1 cellular context compared by ENCODE assay signal in the genomic region with DNA sequence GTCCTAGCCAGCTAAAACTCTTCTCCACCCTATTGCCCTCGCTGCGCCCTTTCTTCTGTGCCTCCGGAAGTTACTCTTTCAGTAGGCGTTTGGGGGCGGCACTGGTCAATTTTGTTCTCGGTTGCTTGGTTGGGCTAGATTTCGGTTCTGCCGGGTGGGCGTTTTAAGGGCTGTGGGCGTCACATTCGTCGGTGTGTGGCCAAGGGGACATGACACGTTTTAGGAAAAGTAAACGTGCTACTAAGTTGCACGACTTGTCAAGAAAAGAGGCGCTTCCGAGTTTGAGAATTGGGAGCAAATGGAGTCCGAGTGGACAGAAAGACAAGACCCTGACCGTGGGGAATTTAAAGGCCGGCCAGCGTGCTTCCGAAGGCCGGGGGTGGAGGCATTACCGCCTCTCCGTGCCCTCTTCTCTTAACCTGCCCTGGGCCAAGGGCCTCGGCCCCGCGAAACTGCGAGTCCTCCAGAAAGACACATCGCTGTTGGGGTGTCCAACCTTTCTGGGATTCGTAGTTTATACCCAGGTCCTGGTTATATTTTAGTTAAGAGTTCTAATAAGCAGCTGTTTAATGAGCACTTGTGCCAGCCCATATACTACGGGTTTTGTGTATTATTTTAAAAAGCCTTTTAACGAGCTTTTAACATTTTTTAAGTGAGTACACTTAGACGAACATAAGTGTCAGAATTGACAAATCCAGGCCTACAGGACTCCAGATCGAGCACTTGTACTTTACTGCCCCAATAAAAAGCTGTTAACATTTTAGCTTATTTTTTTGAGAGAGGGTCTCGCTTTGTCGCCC.
A peak's percentile ranks its signal among the peaks of the same experiment; 100 is the strongest.
TF ChIP-seq lines count a peak whose summit lies in the region.

No MANE protein-coding gene starts in this region.

TF ChIP-seq in HepG2, 621 proteins besides CTCF, POLR2A, EP300 and RAD21 (continued from another document and continues in another):
- no peak; the same call in 1 of the 2 replicates for TF ChIP-seq ZBTB14 (CRISPR knock-in tag; IDR thresholded peaks at IDR 0.05)
- TF ChIP-seq ZKSCAN5 (CRISPR knock-in tag; IDR thresholded peaks at IDR 0.05), result no peak
- peak; percentile 79 for TF ChIP-seq RARA (CRISPR knock-in tag; IDR thresholded peaks at IDR 0.05)
- TF ChIP-seq ZNF552 (CRISPR knock-in tag; IDR thresholded peaks at IDR 0.05; ENCODE audit: borderline replicate concordance), result 0 out of 2 replicates have a peak, but pooled peaks have one; percentile 16
- TF ChIP-seq CENPX (CRISPR knock-in tag; IDR thresholded peaks at IDR 0.05), result no peak
- TF ChIP-seq, protein P1, sequence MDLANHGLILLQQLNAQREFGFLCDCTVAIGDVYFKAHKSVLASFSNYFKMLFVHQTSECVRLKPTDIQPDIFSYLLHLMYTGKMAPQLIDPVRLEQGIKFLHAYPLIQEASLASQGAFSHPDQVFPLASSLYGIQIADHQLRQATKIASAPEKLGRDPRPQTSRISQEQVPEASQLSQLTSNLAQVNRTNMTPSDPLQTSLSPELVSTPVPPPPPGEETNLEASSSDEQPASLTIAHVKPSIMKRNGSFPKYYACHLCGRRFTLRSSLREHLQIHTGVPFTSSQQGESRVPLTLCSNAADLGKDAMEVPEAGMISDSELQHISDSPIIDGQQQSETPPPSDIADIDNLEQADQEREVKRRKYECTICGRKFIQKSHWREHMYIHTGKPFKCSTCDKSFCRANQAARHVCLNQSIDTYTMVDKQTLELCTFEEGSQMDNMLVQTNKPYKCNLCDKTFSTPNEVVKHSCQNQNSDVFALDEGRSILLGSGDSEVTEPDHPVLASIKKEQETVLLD (CRISPR knock-in tag; IDR thresholded peaks at IDR 0.05; ENCODE audit: low read depth), result 0 out of 2 replicates have a peak, but pooled peaks have one; percentile 22
- peak in 1 of 2 experiments; percentile 16; a peak in 1 of 4 replicates for TF ChIP-seq NR2F1 (CRISPR knock-in tag; IDR thresholded peaks at IDR 0.05)
- TF ChIP-seq ZNF414 (CRISPR knock-in tag; IDR thresholded peaks at IDR 0.05), result no peak
- no peak for TF ChIP-seq THAP7 (CRISPR knock-in tag; IDR thresholded peaks at IDR 0.05)
- TF ChIP-seq HNF4G (IDR thresholded peaks at IDR 0.05; ENCODE audit: borderline replicate concordance, low read depth, low read length), result no peak
- no peak for TF ChIP-seq HNF4G (CRISPR knock-in tag; IDR thresholded peaks at IDR 0.05; ENCODE audit: borderline replicate concordance, low read depth)
- TF ChIP-seq, protein P2, sequence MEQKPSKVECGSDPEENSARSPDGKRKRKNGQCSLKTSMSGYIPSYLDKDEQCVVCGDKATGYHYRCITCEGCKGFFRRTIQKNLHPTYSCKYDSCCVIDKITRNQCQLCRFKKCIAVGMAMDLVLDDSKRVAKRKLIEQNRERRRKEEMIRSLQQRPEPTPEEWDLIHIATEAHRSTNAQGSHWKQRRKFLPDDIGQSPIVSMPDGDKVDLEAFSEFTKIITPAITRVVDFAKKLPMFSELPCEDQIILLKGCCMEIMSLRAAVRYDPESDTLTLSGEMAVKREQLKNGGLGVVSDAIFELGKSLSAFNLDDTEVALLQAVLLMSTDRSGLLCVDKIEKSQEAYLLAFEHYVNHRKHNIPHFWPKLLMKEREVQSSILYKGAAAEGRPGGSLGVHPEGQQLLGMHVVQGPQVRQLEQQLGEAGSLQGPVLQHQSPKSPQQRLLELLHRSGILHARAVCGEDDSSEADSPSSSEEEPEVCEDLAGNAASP (CRISPR knock-in tag; IDR thresholded peaks at IDR 0.05; ENCODE audit: borderline replicate concordance), result peak; percentile 10; the same call in 1 of the 2 replicates
- no peak for TF ChIP-seq ZHX2 (IDR thresholded peaks at IDR 0.05; ENCODE audit: low read depth)
- 0 out of 2 replicates have a peak, but pooled peaks have one; percentile 25 for TF ChIP-seq ZHX2 (CRISPR knock-in tag; IDR thresholded peaks at IDR 0.05; ENCODE audit: borderline replicate concordance)
- TF ChIP-seq, protein P3, sequence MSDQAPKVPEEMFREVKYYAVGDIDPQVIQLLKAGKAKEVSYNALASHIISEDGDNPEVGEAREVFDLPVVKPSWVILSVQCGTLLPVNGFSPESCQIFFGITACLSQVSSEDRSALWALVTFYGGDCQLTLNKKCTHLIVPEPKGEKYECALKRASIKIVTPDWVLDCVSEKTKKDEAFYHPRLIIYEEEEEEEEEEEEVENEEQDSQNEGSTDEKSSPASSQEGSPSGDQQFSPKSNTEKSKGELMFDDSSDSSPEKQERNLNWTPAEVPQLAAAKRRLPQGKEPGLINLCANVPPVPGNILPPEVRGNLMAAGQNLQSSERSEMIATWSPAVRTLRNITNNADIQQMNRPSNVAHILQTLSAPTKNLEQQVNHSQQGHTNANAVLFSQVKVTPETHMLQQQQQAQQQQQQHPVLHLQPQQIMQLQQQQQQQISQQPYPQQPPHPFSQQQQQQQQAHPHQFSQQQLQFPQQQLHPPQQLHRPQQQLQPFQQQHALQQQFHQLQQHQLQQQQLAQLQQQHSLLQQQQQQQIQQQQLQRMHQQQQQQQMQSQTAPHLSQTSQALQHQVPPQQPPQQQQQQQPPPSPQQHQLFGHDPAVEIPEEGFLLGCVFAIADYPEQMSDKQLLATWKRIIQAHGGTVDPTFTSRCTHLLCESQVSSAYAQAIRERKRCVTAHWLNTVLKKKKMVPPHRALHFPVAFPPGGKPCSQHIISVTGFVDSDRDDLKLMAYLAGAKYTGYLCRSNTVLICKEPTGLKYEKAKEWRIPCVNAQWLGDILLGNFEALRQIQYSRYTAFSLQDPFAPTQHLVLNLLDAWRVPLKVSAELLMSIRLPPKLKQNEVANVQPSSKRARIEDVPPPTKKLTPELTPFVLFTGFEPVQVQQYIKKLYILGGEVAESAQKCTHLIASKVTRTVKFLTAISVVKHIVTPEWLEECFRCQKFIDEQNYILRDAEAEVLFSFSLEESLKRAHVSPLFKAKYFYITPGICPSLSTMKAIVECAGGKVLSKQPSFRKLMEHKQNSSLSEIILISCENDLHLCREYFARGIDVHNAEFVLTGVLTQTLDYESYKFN (CRISPR knock-in tag; conservative IDR thresholded peaks at IDR 0.05), result peak; percentile 16
- peak; percentile 91 for TF ChIP-seq ZBTB7A (CRISPR knock-in tag; IDR thresholded peaks at IDR 0.05)
- TF ChIP-seq, protein P4, sequence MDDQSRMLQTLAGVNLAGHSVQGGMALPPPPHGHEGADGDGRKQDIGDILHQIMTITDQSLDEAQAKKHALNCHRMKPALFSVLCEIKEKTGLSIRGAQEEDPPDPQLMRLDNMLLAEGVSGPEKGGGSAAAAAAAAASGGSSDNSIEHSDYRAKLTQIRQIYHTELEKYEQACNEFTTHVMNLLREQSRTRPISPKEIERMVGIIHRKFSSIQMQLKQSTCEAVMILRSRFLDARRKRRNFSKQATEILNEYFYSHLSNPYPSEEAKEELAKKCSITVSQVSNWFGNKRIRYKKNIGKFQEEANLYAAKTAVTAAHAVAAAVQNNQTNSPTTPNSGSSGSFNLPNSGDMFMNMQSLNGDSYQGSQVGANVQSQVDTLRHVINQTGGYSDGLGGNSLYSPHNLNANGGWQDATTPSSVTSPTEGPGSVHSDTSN (CRISPR knock-in tag; IDR thresholded peaks at IDR 0.05; ENCODE audit: borderline replicate concordance), result 0 out of 2 replicates have a peak, but pooled peaks have one; percentile 20
- TF ChIP-seq ELF1 (CRISPR knock-in tag; IDR thresholded peaks at IDR 0.05), result peak; percentile 61; the same call in 1 of the 2 replicates
- peak; percentile 16; the same call in 1 of the 2 replicates for TF ChIP-seq RBFOX2 (IDR thresholded peaks at IDR 0.05; ENCODE audit: low read depth, low read length)
- 0 out of 2 replicates have a peak, but pooled peaks have one; percentile 19 for TF ChIP-seq REL (CRISPR knock-in tag; conservative IDR thresholded peaks at IDR 0.05)
- TF ChIP-seq ZSCAN25 (CRISPR knock-in tag; IDR thresholded peaks at IDR 0.05), result no peak
- TF ChIP-seq REST (IDR thresholded peaks at IDR 0.05; ENCODE audit: borderline replicate concordance in 1 of 2, low read depth in 1 of 2, low read length in 2 of 2), result peak in 1 of 2 experiments; percentile 67; a peak in 1 of 4 replicates
- 0 out of 2 replicates have a peak, but pooled peaks have one; percentile 52 for TF ChIP-seq ZFAT (CRISPR knock-in tag; conservative IDR thresholded peaks at IDR 0.05)
- TF ChIP-seq ADNP (CRISPR knock-in tag; IDR thresholded peaks at IDR 0.05), result no peak
- no peak for TF ChIP-seq RBAK (CRISPR knock-in tag; IDR thresholded peaks at IDR 0.05)
- TF ChIP-seq CHD4 (IDR thresholded peaks at IDR 0.05; ENCODE audit: borderline replicate concordance, low read length), result no peak
- 0 out of 2 replicates have a peak, but pooled peaks have one; percentile 0 for TF ChIP-seq SP2 (CRISPR knock-in tag; IDR thresholded peaks at IDR 0.05)
- peak; percentile 44 for TF ChIP-seq ASH2L (IDR thresholded peaks at IDR 0.05; ENCODE audit: insufficient read length, low read depth, low read length)
- TF ChIP-seq NR2C2 (CRISPR knock-in tag; IDR thresholded peaks at IDR 0.05; ENCODE audit: borderline replicate concordance), result peak; percentile 76; the same call in 1 of the 2 replicates
- TF ChIP-seq SOX13 (IDR thresholded peaks at IDR 0.05), result 0 out of 2 replicates have a peak, but pooled peaks have one; percentile 3
- TF ChIP-seq SOX13 (CRISPR knock-in tag; conservative IDR thresholded peaks at IDR 0.05 in 1 of 2, IDR thresholded peaks at IDR 0.05 in 1 of 2), result no peak
